ENCODE assay signal across 10 cellular contexts in the genomic region with DNA sequence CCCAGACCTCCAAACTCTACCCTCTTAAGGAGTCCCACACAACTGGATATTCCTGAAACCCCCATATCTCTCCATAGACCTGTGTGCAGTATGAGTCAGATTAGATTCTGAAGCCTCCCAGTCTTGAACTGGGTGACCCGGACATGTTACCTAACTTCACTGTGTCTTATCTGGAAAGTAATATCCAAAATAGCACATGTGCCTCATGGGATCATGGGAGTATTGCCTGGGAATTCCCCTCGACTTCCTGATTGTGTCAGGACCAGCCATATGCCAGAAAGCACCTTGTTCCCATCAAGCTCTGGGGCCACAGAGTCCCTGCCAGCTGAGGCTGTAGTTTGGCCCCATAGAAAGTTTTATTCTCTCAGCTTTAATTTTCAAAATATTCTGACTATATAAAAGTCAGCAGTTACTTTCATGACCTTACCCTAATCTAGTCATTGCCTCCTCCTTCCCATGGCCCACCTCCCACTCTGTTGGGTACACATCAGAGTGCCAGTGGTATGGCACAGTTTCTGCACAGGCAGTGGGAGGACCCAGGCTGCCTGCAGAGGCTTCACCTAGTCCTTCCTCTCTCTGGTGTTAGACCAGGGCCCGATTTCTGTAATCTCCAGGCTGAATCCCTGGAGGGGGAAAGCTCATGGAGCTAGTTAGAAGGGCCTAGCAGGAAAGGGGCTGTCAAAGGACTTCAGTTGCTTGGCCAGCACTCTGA. TPM values are rescaled to one million over a fixed set of nuclear protein-coding genes. Genes with fewer than 3 reads are reported as not detected.
A peak's percentile ranks its signal among the peaks of the same experiment; 100 is the strongest.
DNase-seq lines count a peak whose midpoint lies in the region; ATAC-seq, FAIRE-seq and TF ChIP-seq lines count a peak whose summit lies in the region.
"Had no signal": no experiment of that assay in that cellular context is flagged by ENCODE, and none has a peak within 500 bp of the region (broad histone marks: within the 10 kb centered on the region; RNA-seq: fewer than 3 reads in every experiment).

No MANE protein-coding gene starts in this region.

- BruUV-seq in IMR-90 (replicated peaks; lab: Mats Ljungman, UMichigan): no TSS peak

- no peaks in the 10 kb centered on the region for H4K20me1 ChIP-seq in IMR-90 (ENCODE audit: insufficient read depth, low read length)

- H3K36me3 ChIP-seq in IMR-90 (ENCODE audit: control insufficient read depth, insufficient read depth, low read length): no peaks in the 10 kb centered on the region
- no peaks in the 10 kb centered on the region for H3K36me3 ChIP-seq in liver (ENCODE audit: control insufficient read depth in 4 of 4, insufficient read depth in 3 of 4, low read depth in 1 of 4, low read length in 3 of 4)
- H3K36me3 ChIP-seq in subcutaneous abdominal adipose tissue (ENCODE audit: control insufficient read depth in 5 of 5, insufficient read depth in 5 of 5, low read length in 5 of 5): no peaks in the 10 kb centered on the region
- H3K36me3 ChIP-seq in kidney (ENCODE audit: control insufficient read depth in 1 of 2, insufficient read depth in 2 of 2, low read length in 2 of 2): no peaks in the 10 kb centered on the region
- H3K36me3 ChIP-seq: brain microvascular endothelial cell had no signal

- H2AFZ ChIP-seq in IMR-90 (replicated peaks; ENCODE audit: low read length, poor library complexity): peak overlapping the region; percentile 54

- TF ChIP-seq RAD21 in IMR-90 (IDR thresholded peaks at IDR 0.05; ENCODE audit: low read length) (no peak), liver (IDR thresholded peaks at IDR 0.05) (peak; percentile 16 to 19)

- H3K56ac ChIP-seq in IMR-90 (ENCODE audit: extremely low read depth, insufficient read depth, low read length): no peak overlapping the region

- peak overlapping the region; percentile 15; the same call in 1 of the 2 replicates for H3K18ac ChIP-seq in IMR-90 (ENCODE audit: low read depth, low read length)

- no peak overlapping the region; the same call in 1 of the 2 replicates for H2BK20ac ChIP-seq in IMR-90 (ENCODE audit: low read depth, low read length)

- WGBS in IMR-90 (ENCODE audit: extremely low coverage in 2 of 2, insufficient read length in 1 of 2), 2 experiments: 0% methylated on average over 1 of the region's 3 CpGs; no CpG with 5 or more reads in 1 of the 2 experiments
- WGBS in liver: 40% methylated on average over 3 of the region's 3 CpGs

- DNase-seq in IMR-90: peak; percentile 67
- DNase-seq in dermis microvascular lymphatic vessel endothelial cell (ENCODE audit: low read depth in 2 of 2): peak; percentile 42 to 65
- DNase-seq in KG1 (lab: John Stamatoyannopoulos, UW): no peak
- no peak for DNase-seq in kidney
- no peak for DNase-seq in SIG-M5 treated with dmso at 0.1 percent for 504 hours (lab: John Stamatoyannopoulos, UW; ENCODE audit: unreplicated experiment)
- DNase-seq in D341Med (ENCODE audit: low spot score): no peak
- DNase-seq: brain microvascular endothelial cell, DMS153 had no signal

- H2BK120ac ChIP-seq in IMR-90 (ENCODE audit: low read depth, low read length): peak overlapping the region; percentile 40; the same call in 1 of the 2 replicates

- peak overlapping the region; percentile 14; the same call in 1 of the 2 replicates for H4K5ac ChIP-seq in IMR-90 (ENCODE audit: low read depth, low read length)

- POLR2A ChIA-PET in IMR-90 (lab: Charles Lee; ENCODE audit: unreplicated experiment): no interaction called here

- H3K23ac ChIP-seq in IMR-90 (ENCODE audit: low read depth, low read length): peak overlapping the region; percentile 12; the same call in 1 of the 2 replicates

- peak overlapping the region; percentile 56; the same call in 1 of the 2 replicates for H3K14ac ChIP-seq in IMR-90 (replicated peaks; ENCODE audit: low read depth, low read length)

- TF ChIP-seq POLR2A in IMR-90 (IDR thresholded peaks at IDR 0.05; ENCODE audit: low read depth, low read length): no peak

- H2BK5ac ChIP-seq in IMR-90 (ENCODE audit: low read depth, low read length, poor library complexity, severe bottlenecking): peak overlapping the region; percentile 8

- TF ChIP-seq CTCF in IMR-90 (conservative IDR thresholded peaks at IDR 0.05; ENCODE audit: low read depth, low read length) (no peak), liver (IDR thresholded peaks at IDR 0.05; ENCODE audit: low read depth, low read length, missing input control) (no peak), kidney (IDR thresholded peaks at IDR 0.05; ENCODE audit: borderline replicate concordance, extremely low read depth, insufficient read depth) (no peak)

- no peak overlapping the region for H3K4me2 ChIP-seq in IMR-90 (ENCODE audit: low read depth, low read length)

- H3K4me3 ChIP-seq in IMR-90 (ENCODE audit: insufficient read depth, low read depth, low read length) (no peak overlapping the region), liver (ENCODE audit: low read depth in 1 of 3, low read length in 3 of 3) (no peak overlapping the region), subcutaneous abdominal adipose tissue (ENCODE audit: low read depth in 1 of 5, low read length in 5 of 5) (no peak overlapping the region), kidney (ENCODE audit: low read length in 2 of 2) (no peak overlapping the region)

- CTCF ChIA-PET in IMR-90 (lab: Yijun Ruan, JAX): no interaction called here

- H2AK5ac ChIP-seq in IMR-90 (ENCODE audit: low read depth, low read length): peak overlapping the region; percentile 53; the same call in 1 of the 2 replicates

- peak overlapping the region; percentile 46 for H3K4ac ChIP-seq in IMR-90 (ENCODE audit: low read depth, low read length)

- peak overlapping the region; percentile 75; the same call in 1 of the 2 replicates for H4K91ac ChIP-seq in IMR-90 (ENCODE audit: insufficient read depth, low read depth, low read length)

- H3K9ac ChIP-seq in IMR-90 (ENCODE audit: low read depth, low read length) (no peak overlapping the region), liver (ENCODE audit: low read depth in 1 of 2, low read length in 2 of 2) (no peak overlapping the region), subcutaneous abdominal adipose tissue (ENCODE audit: low read length in 5 of 5) (no peak overlapping the region), kidney (ENCODE audit: low read length in 2 of 2) (no peak overlapping the region)

- H4K8ac ChIP-seq in IMR-90 (ENCODE audit: low read depth in 2 of 2, low read length in 2 of 2): peak overlapping the region; percentile 7 to 68; a peak in 2 of 4 replicates

- H2BK15ac ChIP-seq in IMR-90 (ENCODE audit: low read depth, low read length): peak overlapping the region; percentile 62; the same call in 2 of the 3 replicates

- FAIRE-seq in kidney (lab: Jason Lieb, UNC): no peak

- ATAC-seq in IMR-90 (ENCODE audit: low read depth): no peak

- intact Hi-C loops in IMR-90 (cut with micrococcal nuclease): loop anchor here (5.0 kb wide), 1 partner anchor 36 kb away; no protein-coding TSS in a partner anchor
- intact Hi-C loops in kidney (cut with DNase I): no loop called here

- in situ Hi-C loops in IMR-90 (cut with MboI; ENCODE audit: low sequenced_read_pairs): no loop called here

- no peaks in the 10 kb centered on the region for H3K27me3 ChIP-seq in IMR-90 (ENCODE audit: control insufficient read depth, insufficient read depth, low read length)
- H3K27me3 ChIP-seq in liver (ENCODE audit: control insufficient read depth in 4 of 4, insufficient read depth in 4 of 4, low read length in 3 of 4): no peaks in the 10 kb centered on the region
- no peaks in the 10 kb centered on the region for H3K27me3 ChIP-seq in subcutaneous abdominal adipose tissue (ENCODE audit: control insufficient read depth in 5 of 5, insufficient read depth in 4 of 5, low read length in 5 of 5)
- H3K27me3 ChIP-seq: brain microvascular endothelial cell had no signal

- H3K9me3 ChIP-seq in IMR-90 (ENCODE audit: control insufficient read depth, insufficient read depth, low read length) (no peaks in the 10 kb centered on the region), liver (ENCODE audit: control insufficient read depth in 4 of 4, low read length in 3 of 4) (no peaks in the 10 kb centered on the region), subcutaneous abdominal adipose tissue (ENCODE audit: control insufficient read depth in 5 of 5, low read length in 5 of 5) (no peaks in the 10 kb centered on the region), kidney (ENCODE audit: control insufficient read depth in 1 of 2, low read length in 2 of 2) (no peaks in the 10 kb centered on the region)

- no peak overlapping the region for H2AK9ac ChIP-seq in IMR-90 (replicated peaks; ENCODE audit: low read depth, low read length, poor library complexity)

- H3K4me1 ChIP-seq in IMR-90 (ENCODE audit: control insufficient read depth, insufficient read depth, low read length) (peaks cover 19% of the 10 kb centered on the region), liver (ENCODE audit: control insufficient read depth in 4 of 4, insufficient read depth in 4 of 4, low read length in 3 of 4) (peaks cover 5 to 9% (median 9%) of the 10 kb centered on the region in 4 donors), subcutaneous abdominal adipose tissue (ENCODE audit: control insufficient read depth in 5 of 5, insufficient read depth in 5 of 5, low read length in 5 of 5) (peaks cover 17 to 59% (median 44%) of the 10 kb centered on the region in 5 donors), kidney (ENCODE audit: control insufficient read depth in 1 of 2, insufficient read depth in 1 of 2, low read depth in 1 of 2, low read length in 2 of 2) (peaks cover 0 to 4% of the 10 kb centered on the region in 2 donors)

- dilution Hi-C loops in IMR-90 (cut with HindIII; ENCODE audit: low sequenced_read_pairs, unreplicated experiment): no loop called here

- no peak overlapping the region for H3K27ac ChIP-seq in IMR-90 (ENCODE audit: insufficient read depth, low read length)
- peak overlapping the region; percentile 18 to 25 for H3K27ac ChIP-seq in liver (ENCODE audit: low read depth in 1 of 2, low read length in 2 of 2)
- H3K27ac ChIP-seq in subcutaneous abdominal adipose tissue (ENCODE audit: low read depth, low read length): peak overlapping the region; percentile 67
- no peak overlapping the region for H3K27ac ChIP-seq in kidney (ENCODE audit: low read depth in 2 of 2, low read length in 2 of 2)
- H3K27ac ChIP-seq: brain microvascular endothelial cell had no signal

- 0 out of 2 replicates have a peak, but pooled peaks cover 3% of the 10 kb centered on the region for H3K9me1 ChIP-seq in IMR-90 (ENCODE audit: insufficient read depth, low read length)

- H3K79me1 ChIP-seq in IMR-90 (ENCODE audit: low read depth in 1 of 2, low read length in 2 of 2): no peaks in the 10 kb centered on the region

RNA-seq across cellular contexts. Expression of gene B4GALT1, which starts 19.5 kb away (rescaled TPM):
- 8.8 and 11.9 TPM in 2 replicates for total RNA-seq in IMR-90 (2012; rRNA removed)
- polyA plus RNA-seq in IMR-90 (2012; rRNA removed): 37.6 and 37.8 TPM in 2 replicates
- polyA plus RNA-seq in IMR-90 (2012; cell fraction: cytosol; rRNA removed): 28.7 and 34.0 TPM in 2 replicates
- 15.4 and 23.3 TPM in 2 replicates for polyA plus RNA-seq in IMR-90 (2012; cell fraction: nucleus; rRNA removed; ENCODE audit: low replicate concordance)
- 12.1 and 21.2 TPM in 2 replicates for total RNA-seq in dermis microvascular lymphatic vessel endothelial cell
- 10 to 100 TPM; 27.3 to 58.1 TPM for total RNA-seq in liver
- polyA plus RNA-seq in liver: 10 to 100 TPM; 25.9 to 59.8 TPM
- 163 TPM for total RNA-seq in kidney
- polyA plus RNA-seq in kidney (ENCODE audit: insufficient read depth, low read depth, low replicate concordance): 33.0 TPM

RNA-seq across cellular contexts. Expression of gene SPINK4, which starts 53.4 kb away (rescaled TPM):
- total RNA-seq in IMR-90 (2012; rRNA removed): not detected in 2 replicates
- polyA plus RNA-seq in IMR-90 (2012; rRNA removed): not detected in 2 replicates
- not detected in 2 replicates for polyA plus RNA-seq in IMR-90 (2012; cell fraction: cytosol; rRNA removed)
- not detected in 2 replicates for polyA plus RNA-seq in IMR-90 (2012; cell fraction: nucleus; rRNA removed; ENCODE audit: low replicate concordance)
- total RNA-seq in dermis microvascular lymphatic vessel endothelial cell: not detected in 2 replicates
- total RNA-seq in liver: under 1 TPM in 1 of 2 donors, not detected in 1; 0.70 TPM
- not detected for polyA plus RNA-seq in liver
- total RNA-seq in kidney: not detected
- polyA plus RNA-seq in kidney (ENCODE audit: insufficient read depth, low read depth, low replicate concordance): not detected

Comparison
In these comparisons a context has a peak if more than half of its experiments do, and no peak if none do; other contexts are left out.
1. DNase-seq: peak in IMR-90 (single experiment) and dermis microvascular lymphatic vessel endothelial cell (2 of 2); none in KG1 (single experiment), kidney (single experiment), SIG-M5 treated with dmso at 0.1 percent for 504 hours (single experiment) and D341Med (single experiment).
2. H3K27ac ChIP-seq: peak in liver (2 of 2) and subcutaneous abdominal adipose tissue (single experiment); none in IMR-90 (single experiment) and kidney (0 of 2).